Comparison of ENCODE assay signal across 30 cellular contexts in the genomic region with DNA sequence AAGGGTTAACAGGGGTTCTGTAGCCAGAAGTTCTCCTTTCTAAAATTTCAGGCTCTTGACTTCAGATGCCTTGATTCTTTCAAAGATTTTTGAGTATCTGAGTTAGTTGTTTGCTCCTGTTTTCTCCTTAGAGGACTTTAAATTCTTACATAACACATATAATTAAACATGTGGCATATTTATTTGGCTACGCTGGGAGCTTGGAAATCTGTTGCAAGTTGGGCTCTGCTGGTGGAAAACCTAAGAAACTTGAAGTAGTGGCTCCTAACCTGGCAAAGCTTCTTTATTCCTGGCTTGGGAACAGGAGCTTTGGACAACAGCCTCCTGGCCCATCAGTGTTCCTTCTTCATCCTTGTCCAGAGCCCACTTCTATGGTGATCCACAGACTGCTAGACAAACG.
"Had no signal": no experiment of that assay in that cellular context is flagged by ENCODE, and none has a peak within 500 bp of the region (broad histone marks: within the 10 kb centered on the region; RNA-seq: fewer than 3 reads in every experiment).

No MANE protein-coding gene starts in this region.

- H3K27me3 ChIP-seq: MG63, SJSA1 had no signal

- H3K9me3 ChIP-seq: MG63, SJSA1 had no signal

- ATAC-seq: activated CD8-positive, alpha-beta memory T cell treated with anti-CD3 and anti-CD28 coated beads, Interleukin-2, amount 10 ng/mL, durations not matched to agents 7 days and 5 days; Panc1; SK-N-SH treated with all-trans-retinoic acid at 6 μM for 48 hours had no signal

- DNase-seq: activated B cell treated with CpG ODN at 0.5 μM for 24 hours; activated CD4-positive, alpha-beta memory T cell treated with anti-CD3 and anti-CD28 coated beads, Interleukin-2, amount 10 ng/mL, durations not matched to agents 7 days and 5 days; activated CD4-positive, alpha-beta T cell treated with anti-CD3 and anti-CD28 coated beads for 4 hours; activated CD4-positive, alpha-beta T cell treated with anti-CD3 and anti-CD28 coated beads, Interleukin-2, amount 50 U/mL, for 1 hour; activated CD4-positive, CD25-positive, alpha-beta regulatory T cell treated with anti-CD3 and anti-CD28 coated beads, Interleukin-2, amount 50 U/mL, for 72 hours; activated CD8-positive, alpha-beta memory T cell treated with anti-CD3 and anti-CD28 coated beads for 24 hours; activated CD8-positive, alpha-beta memory T cell treated with anti-CD3 and anti-CD28 coated beads, Interleukin-2, amount 10 ng/mL, durations not matched to agents 7 days and 5 days; activated CD8-positive, alpha-beta memory T cell treated with anti-CD3 and anti-CD28 coated beads, Interleukin-2, amount 50 U/mL, for 48 hours; activated effector memory CD4-positive, alpha-beta T cell treated with anti-CD3 and anti-CD28 coated beads, Interleukin-2, amount 50 U/mL, for 16 hours; activated naive CD4-positive, alpha-beta T cell; activated naive CD4-positive, alpha-beta T cell treated with anti-CD3 and anti-CD28 coated beads, Interleukin-2, amount 50 U/mL, for 16 hours; activated naive CD8-positive, alpha-beta T cell treated with anti-CD3 and anti-CD28 coated beads, Interleukin-2, amount 10 ng/mL, durations not matched to agents 7 days and 5 days; activated T-cell treated with anti-CD3 and anti-CD28 coated beads, Interleukin-2, amount 50 U/mL, for 48 hours; anterior cingulate cortex; central memory CD4-positive, alpha-beta T cell; Kasumi-1; MG63; NCI-H1048; NCI-H1436 treated with DMSO at 0.1 percent for 48 hours; NCI-H1694 treated with DMSO at 0.1 percent for 48 hours; NCI-H2029; NCI-H345; NCI-H524 treated with DMSO at 0.1 percent for 48 hours; SHP77 treated with DMSO at 0.1 percent for 48 hours; T-helper 1 cell; T-helper 2 cell; T-helper 9 cell had no signal

- H3K4me1 ChIP-seq: SJSA1 had no signal

- H3K36me3 ChIP-seq: MG63, SJSA1 had no signal

- H3K4me3 ChIP-seq: MG63, SJSA1 had no signal
